ENCODE assay signal across 18 cellular contexts in the genomic region with DNA sequence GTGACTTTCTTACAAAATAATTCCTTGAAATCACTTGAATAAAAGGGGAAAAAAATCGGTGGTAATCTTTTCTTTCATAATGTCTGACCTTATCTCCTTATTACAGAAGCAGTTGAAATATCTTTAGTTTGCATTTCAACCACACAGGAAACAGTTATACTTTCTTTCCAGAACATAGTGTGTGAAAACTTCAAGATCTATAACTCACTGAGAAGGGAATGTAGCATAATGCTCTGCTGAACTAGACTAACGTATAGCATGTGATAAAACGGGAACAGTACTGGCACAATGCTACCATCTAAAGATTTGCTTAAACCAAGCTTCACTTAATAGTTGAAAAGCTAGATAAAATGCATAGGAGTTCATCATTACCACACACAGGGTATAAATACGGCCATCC. TPM values are rescaled to one million over a fixed set of nuclear protein-coding genes. Genes with fewer than 3 reads are reported as not detected.
A peak's percentile ranks its signal among the peaks of the same experiment; 100 is the strongest.
DNase-seq lines count a peak whose midpoint lies in the region; ATAC-seq and TF ChIP-seq lines count a peak whose summit lies in the region.
"Had no signal": no experiment of that assay in that cellular context is flagged by ENCODE, and none has a peak within 500 bp of the region (broad histone marks: within the 10 kb centered on the region; RNA-seq: fewer than 3 reads in every experiment).

No MANE protein-coding gene starts in this region.

- H3K9me3 Mint-ChIP-seq in activated B cell treated with CpG ODN at 0.5 μM for 24 hours = peaks cover 3% of the 10 kb centered on the region
- H3K9me3 Mint-ChIP-seq: nephron progenitor cell had no signal

- H3K27ac ChIP-seq in neutrophil (peak overlapping the region; percentile 59), RWPE1 (no peak overlapping the region)
- H3K27ac ChIP-seq: esophagus squamous epithelium, PC-9, vagina, VCaP had no signal

- no peak for DNase-seq in activated CD4-positive, CD25-positive, alpha-beta regulatory T cell treated with anti-CD3 and anti-CD28 coated beads, Interleukin-2, amount 50 U/mL, for 72 hours
- DNase-seq in Kasumi-1 (lab: John Stamatoyannopoulos, UW) (peak; percentile 46 to 59), activated B cell treated with CpG ODN at 0.5 μM for 24 hours (no peak), RWPE1 (ENCODE audit: low spot score) (no peak), NCI-H748 (lab: John Stamatoyannopoulos, UW; ENCODE audit: unreplicated experiment) (no peak), D341Med (ENCODE audit: low spot score) (no peak)
- DNase-seq: activated CD8-positive, alpha-beta memory T cell treated with anti-CD3 and anti-CD28 coated beads, Interleukin-2, amount 10 ng/mL, durations not matched to agents 7 days and 5 days; CD8-positive, alpha-beta T cell; esophagus squamous epithelium; NCI-H187; NCI-H524; nephron progenitor cell; PC-9 had no signal

- intact Hi-C loops in activated B cell treated with CpG ODN at 0.5 μM for 24 hours (cut with micrococcal nuclease) = loop anchor here (1.0 kb wide), 1 partner anchor 12 kb away; no protein-coding TSS in a partner anchor

- H3K4me3 Mint-ChIP-seq in activated B cell treated with CpG ODN at 0.5 μM for 24 hours = peak overlapping the region; percentile 42
- H3K4me3 Mint-ChIP-seq: activated CD8-positive, alpha-beta memory T cell treated with anti-CD3 and anti-CD28 coated beads, Interleukin-2, amount 10 ng/mL, durations not matched to agents 7 days and 5 days; CD8-positive, alpha-beta T cell; nephron progenitor cell had no signal

- POLR2A ChIA-PET in activated B cell treated with CpG ODN at 0.5 μM for 24 hours (lab: Charles Lee) = interaction anchor here (1.0 kb wide), 1 partner anchor 13 kb away, joined by 3 read pairs; no protein-coding TSS in a partner anchor
- POLR2A ChIA-PET in RWPE1 (lab: Yijun Ruan, JAX; ENCODE audit: low non-redundant PET) = interaction anchor here (0.8 kb wide), 1 partner anchor 29 kb away, joined by 3 read pairs; no protein-coding TSS in a partner anchor

- no peaks in the 10 kb centered on the region for H3K27me3 Mint-ChIP-seq in activated B cell treated with CpG ODN at 0.5 μM for 24 hours
- H3K27me3 Mint-ChIP-seq: activated CD8-positive, alpha-beta memory T cell treated with anti-CD3 and anti-CD28 coated beads, Interleukin-2, amount 10 ng/mL, durations not matched to agents 7 days and 5 days had no signal

- H3K4me1 ChIP-seq in neutrophil (ENCODE audit: control insufficient read depth in 1 of 2, insufficient read depth in 1 of 2, low read depth in 1 of 2, low read length in 1 of 2) = peaks cover 48 to 55% of the 10 kb centered on the region in 2 experiments
- H3K4me1 ChIP-seq: esophagus squamous epithelium, vagina had no signal

- no peak for TF ChIP-seq CTCF in activated B cell treated with CpG ODN at 0.5 μM for 24 hours (IDR thresholded peaks at IDR 0.05)
- no peak for TF ChIP-seq CTCF in neutrophil (IDR thresholded peaks at IDR 0.05)
- TF ChIP-seq CTCF in RWPE1 (conservative IDR thresholded peaks at IDR 0.05; ENCODE audit: low read depth) = no peak

- H3K27me3 ChIP-seq in neutrophil = no peaks in the 10 kb centered on the region
- H3K27me3 ChIP-seq: esophagus squamous epithelium, vagina had no signal

- H3K4me1 Mint-ChIP-seq in activated B cell treated with CpG ODN at 0.5 μM for 24 hours = peaks cover 72% of the 10 kb centered on the region
- H3K4me1 Mint-ChIP-seq: nephron progenitor cell had no signal

- no peaks in the 10 kb centered on the region for H3K9me3 ChIP-seq in neutrophil
- H3K9me3 ChIP-seq: esophagus squamous epithelium, vagina had no signal

- H3K36me3 ChIP-seq in neutrophil = no peaks in the 10 kb centered on the region
- H3K36me3 ChIP-seq: esophagus squamous epithelium, vagina had no signal

- ATAC-seq in activated CD4-positive, CD25-positive, alpha-beta regulatory T cell treated with anti-CD3 and anti-CD28 coated beads, Interleukin-2, amount 50 U/mL, for 24 hours = peak; percentile 38 to 73
- ATAC-seq in activated B cell treated with CpG ODN at 0.5 μM for 24 hours (ENCODE audit: low read depth) = peak; percentile 21
- ATAC-seq: activated CD8-positive, alpha-beta memory T cell treated with anti-CD3 and anti-CD28 coated beads, Interleukin-2, amount 10 ng/mL, durations not matched to agents 7 days and 5 days; CD8-positive, alpha-beta T cell; SK-N-SH treated with all-trans-retinoic acid at 6 μM for 48 hours had no signal

- H3K27ac Mint-ChIP-seq in activated B cell treated with CpG ODN at 0.5 μM for 24 hours = peak overlapping the region; percentile 56
- H3K27ac Mint-ChIP-seq: activated CD8-positive, alpha-beta memory T cell treated with anti-CD3 and anti-CD28 coated beads, Interleukin-2, amount 10 ng/mL, durations not matched to agents 7 days and 5 days; CD8-positive, alpha-beta T cell; nephron progenitor cell had no signal

- no peak overlapping the region for H3K4me3 ChIP-seq in neutrophil (ENCODE audit: low read depth in 1 of 2, low read length in 1 of 2)
- H3K4me3 ChIP-seq: esophagus squamous epithelium, PC-9, vagina had no signal

- CTCF ChIA-PET in activated B cell treated with CpG ODN at 0.5 μM for 24 hours (lab: Charles Lee) (interaction anchor here (1.1 kb wide), 1 partner anchor 138 kb away, joined by 6 read pairs; no protein-coding TSS in a partner anchor), RWPE1 (lab: Yijun Ruan, JAX) (no interaction called here)

- H3K36me3 Mint-ChIP-seq in activated B cell treated with CpG ODN at 0.5 μM for 24 hours (ENCODE audit: low read depth) = peaks cover 3% of the 10 kb centered on the region
- H3K36me3 Mint-ChIP-seq: CD8-positive, alpha-beta T cell had no signal

RNA-seq across cellular contexts. Expression of gene VAV3, which starts 45.0 kb away (rescaled TPM):
- total RNA-seq in activated B cell treated with CpG ODN at 0.5 μM for 24 hours = 28.7 and 29.1 TPM in 2 replicates

Comparison
In these comparisons a context has a peak if more than half of its experiments do, and no peak if none do; other contexts are left out.
1. DNase-seq: peak in Kasumi-1 (2 of 2); none in activated CD4-positive, CD25-positive, alpha-beta regulatory T cell treated with anti-CD3 and anti-CD28 coated beads, Interleukin-2, amount 50 U/mL, for 72 hours (single experiment), activated B cell treated with CpG ODN at 0.5 μM for 24 hours (single experiment), RWPE1 (single experiment), NCI-H748 (single experiment) and D341Med (single experiment).